Comparison of ENCODE assay signal across 8 cellular contexts in genomic region chrX:134622056-134622812, GRCh38. TPM values are rescaled to one million over a fixed set of nuclear protein-coding genes. Genes with fewer than 3 reads are reported as not detected.
DNase-seq lines count a peak whose midpoint lies in the region; ATAC-seq, FAIRE-seq and TF ChIP-seq lines count a peak whose summit lies in the region.

No MANE protein-coding gene starts in this region.

- no peaks in the 10 kb centered on the region for H3K36me3 Mint-ChIP-seq in mesothelial cell of epicardium

- DNase-seq in heart left ventricle (peak in 1 of 5 donors; percentile 21), Right ventricle myocardium superior (no peak), NOMO-1 treated with dmso at 0.1 percent for 144 hours (lab: John Stamatoyannopoulos, UW; ENCODE audit: unreplicated experiment) (peak; percentile 2), endothelial cell of umbilical vein (ENCODE audit: low read depth, low spot score) (peak; percentile 92), SHP77 (lab: John Stamatoyannopoulos, UW) (no peak), mesothelial cell of epicardium (ENCODE audit: low spot score in 2 of 2, unreplicated experiment in 2 of 2) (no peak)
- DNase-seq in stimulated activated CD8-positive, alpha-beta memory T cell treated with anti-CD3 and anti-CD28 coated beads, Interleukin-4, amount 100 ng/mL, for 48 hours = peak; percentile 27

- CTCF ChIA-PET in endothelial cell of umbilical vein (lab: Charles Lee) = interaction anchor here (0.9 to 3.6 kb wide), 9 partner anchors 18 to 161 kb away, joined by 3 to 19 read pairs (median 4); no protein-coding TSS in a partner anchor

- POLR2A ChIA-PET in endothelial cell of umbilical vein (lab: Charles Lee) = no interaction called here

- no peak overlapping the region for H3K4me3 ChIP-seq in heart left ventricle
- peak overlapping the region in 1 of 3 experiments; percentile 10 for H3K4me3 ChIP-seq in endothelial cell of umbilical vein (replicated peaks in 1 of 3; ENCODE audit: insufficient read depth in 1 of 3, low read depth in 1 of 3, low read length in 3 of 3)

- peak; percentile 94 for FAIRE-seq in endothelial cell of umbilical vein (lab: Jason Lieb, UNC)

- intact Hi-C loops in heart left ventricle (cut with DNase I) = loop anchor here in 1 of 10 donors (10.0 kb wide), 1 partner anchor 47 kb away; no protein-coding TSS in a partner anchor
- intact Hi-C loops in Right ventricle myocardium superior (cut with DNase I) = no loop called here
- intact Hi-C loops in endothelial cell of umbilical vein (cut with micrococcal nuclease) = loop anchor here (1.0 to 2.0 kb wide), 6 partner anchors 18 to 125 kb away; no protein-coding TSS in a partner anchor

- no TSS peak for BruUV-seq in endothelial cell of umbilical vein (replicated peaks; lab: Mats Ljungman, UMichigan)

- peaks cover 0 to 36% (median 20%) of the 10 kb centered on the region in 12 donors for H3K4me1 ChIP-seq in heart left ventricle
- H3K4me1 ChIP-seq in endothelial cell of umbilical vein (ENCODE audit: control insufficient read depth, extremely low read depth, insufficient read depth, low read length) = peaks cover 49% of the 10 kb centered on the region

- H3K9me1 ChIP-seq in endothelial cell of umbilical vein (replicated peaks; ENCODE audit: control insufficient read depth, extremely low read depth, insufficient read depth, low read length) = no peaks in the 10 kb centered on the region

- H4K20me1 ChIP-seq in endothelial cell of umbilical vein (replicated peaks; ENCODE audit: control insufficient read depth, extremely low read depth, insufficient read depth, low read length) = no peaks in the 10 kb centered on the region

- H3K9ac ChIP-seq in endothelial cell of umbilical vein (replicated peaks; ENCODE audit: extremely low read depth, insufficient read depth, low read length) = peak overlapping the region; percentile 61

- ATAC-seq in heart left ventricle (peak in 3 of 4 donors; percentile 61 to 81 (median 62)), Right ventricle myocardium superior (ENCODE audit: poor library complexity) (no peak), HG02763 (IDR thresholded peaks at IDR 0.05; ENCODE audit: unreplicated experiment) (peak; percentile 83)

- H2AFZ ChIP-seq in endothelial cell of umbilical vein (ENCODE audit: low read depth, low read length) = peak overlapping the region; percentile 57

- dilution Hi-C loops in endothelial cell of umbilical vein (cut with MboI; ENCODE audit: extremely low pct_ligation_motif_present, low sequenced_read_pairs) = no loop called here

- peak overlapping the region; percentile 64 for H3K4me2 ChIP-seq in endothelial cell of umbilical vein (ENCODE audit: insufficient read depth, low read length)

- peak overlapping the region in 2 of 12 donors; percentile 19 to 69 for H3K27ac ChIP-seq in heart left ventricle
- peak overlapping the region; percentile 94 for H3K27ac ChIP-seq in endothelial cell of umbilical vein (ENCODE audit: insufficient read depth, low read depth, low read length)

- no peak overlapping the region for H3K27ac Mint-ChIP-seq in mesothelial cell of epicardium

- H3K27me3 ChIP-seq in heart left ventricle (peaks cover 0 to 12% (median 0%) of the 10 kb centered on the region in 9 donors), endothelial cell of umbilical vein (ENCODE audit: control insufficient read depth in 2 of 2, insufficient read depth in 2 of 2, low read length in 2 of 2) (no peaks in the 10 kb centered on the region)

- no peak for TF ChIP-seq CTCF in heart left ventricle (IDR thresholded peaks at IDR 0.05)
- TF ChIP-seq CTCF in endothelial cell of umbilical vein (IDR thresholded peaks at IDR 0.05; ENCODE audit: extremely low read depth in 1 of 2, insufficient read depth in 1 of 2, low read depth in 1 of 2, low read length in 2 of 2) = no peak
- no peak for TF ChIP-seq CTCF in mesothelial cell of epicardium (IDR thresholded peaks at IDR 0.05; ENCODE audit: unreplicated experiment)

- H3K9me3 ChIP-seq in heart left ventricle (no peaks in the 10 kb centered on the region), endothelial cell of umbilical vein (replicated peaks; ENCODE audit: control insufficient read depth, insufficient read depth, low read length) (no peaks in the 10 kb centered on the region)

- no peaks in the 10 kb centered on the region for H3K36me3 ChIP-seq in heart left ventricle
- no peaks in the 10 kb centered on the region for H3K36me3 ChIP-seq in endothelial cell of umbilical vein (ENCODE audit: control insufficient read depth in 2 of 2, extremely low read depth in 1 of 2, insufficient read depth in 2 of 2, low read length in 2 of 2)

- H3K4me1 Mint-ChIP-seq in mesothelial cell of epicardium = peaks cover 23% of the 10 kb centered on the region

- no peaks in the 10 kb centered on the region for H3K27me3 Mint-ChIP-seq in mesothelial cell of epicardium (ENCODE audit: low read depth)

- no peak overlapping the region for H3K4me3 Mint-ChIP-seq in mesothelial cell of epicardium

- TF ChIP-seq POLR2A in heart left ventricle (IDR thresholded peaks at IDR 0.05) = no peak
- TF ChIP-seq POLR2A in endothelial cell of umbilical vein (IDR thresholded peaks at IDR 0.05; ENCODE audit: low read depth, low read length) = no peak

- H3K9me3 Mint-ChIP-seq in mesothelial cell of epicardium = peaks cover 30% of the 10 kb centered on the region

- WGBS in heart left ventricle, 4 donors = 24 to 40% (median 38%) methylated on average over 5 to 6 of the region's 6 CpGs

- no peaks in the 10 kb centered on the region for H3K79me2 ChIP-seq in endothelial cell of umbilical vein (ENCODE audit: control insufficient read depth, insufficient read depth, low read length)

TF ChIP-seq in endothelial cell of umbilical vein, 7 proteins besides CTCF, POLR2A, EP300 and RAD21:
- TF ChIP-seq, protein P1, sequence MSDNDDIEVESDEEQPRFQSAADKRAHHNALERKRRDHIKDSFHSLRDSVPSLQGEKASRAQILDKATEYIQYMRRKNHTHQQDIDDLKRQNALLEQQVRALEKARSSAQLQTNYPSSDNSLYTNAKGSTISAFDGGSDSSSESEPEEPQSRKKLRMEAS (IDR thresholded peaks at IDR 0.05; ENCODE audit: insufficient read depth, insufficient read length) = no peak
- TF ChIP-seq FOS (IDR thresholded peaks at IDR 0.05; ENCODE audit: borderline replicate concordance, insufficient read depth, low read length) = peak; percentile 84
- TF ChIP-seq POLR2AphosphoS5 (IDR thresholded peaks at IDR 0.05; ENCODE audit: insufficient read depth, low read depth, low read length) = peak; percentile 49
- peak; percentile 82 for TF ChIP-seq JUN (IDR thresholded peaks at IDR 0.05; ENCODE audit: borderline replicate concordance, insufficient read depth, insufficient read length, low read depth)
- TF ChIP-seq EZH2 (IDR thresholded peaks at IDR 0.05; ENCODE audit: borderline replicate concordance, low read depth, low read length, severe bottlenecking) = no peak
- no peak for TF ChIP-seq MYC (IDR thresholded peaks at IDR 0.05; ENCODE audit: low read depth, low read length)
- peak; percentile 35 for TF ChIP-seq GATA2 (IDR thresholded peaks at IDR 0.05; ENCODE audit: insufficient read depth, insufficient read length, low read depth, low read length)

RNA-seq across cellular contexts. Expression of gene PLAC1, which starts 36.0 kb away (rescaled TPM):
- total RNA-seq in heart left ventricle (under 1 TPM in 1 of 9 donors, not detected in 8; 0.62 TPM), Right ventricle myocardium superior (not detected), endothelial cell of umbilical vein (0.58 and 0.81 TPM in 2 replicates), mesothelial cell of epicardium (10.1 to 14.5 TPM (median 10.4 TPM) in 3 replicates)
- polyA plus RNA-seq in heart left ventricle (not detected), endothelial cell of umbilical vein (2.4 and 2.8 TPM in 2 replicates)
- 1.6 and 2.1 TPM in 2 replicates for polyA plus RNA-seq in endothelial cell of umbilical vein (2011; cell fraction: cytosol; rRNA removed)
- polyA plus RNA-seq in endothelial cell of umbilical vein (2011; cell fraction: nucleus; rRNA removed) = 0.74 and 0.78 TPM in 2 replicates
- polyA plus RNA-seq in endothelial cell of umbilical vein (2012) = 0.54 and 0.56 TPM in 2 replicates
- 0.40 and 1.8 TPM in 2 replicates for polyA minus RNA-seq in endothelial cell of umbilical vein
- polyA minus RNA-seq in endothelial cell of umbilical vein (2011; cell fraction: cytosol; rRNA and poly(A)+ RNA removed) = not detected
- polyA minus RNA-seq in endothelial cell of umbilical vein (2011; cell fraction: nucleus; rRNA and poly(A)+ RNA removed) = 0.38 TPM in 1 of 2 replicates, not detected in the other

Comparison
In these comparisons a context has a peak if more than half of its experiments do, and no peak if none do; other contexts are left out.
1. DNase-seq: peak in NOMO-1 treated with dmso at 0.1 percent for 144 hours (single experiment), endothelial cell of umbilical vein (single experiment) and stimulated activated CD8-positive, alpha-beta memory T cell treated with anti-CD3 and anti-CD28 coated beads, Interleukin-4, amount 100 ng/mL, for 48 hours (single experiment); none in Right ventricle myocardium superior (single experiment), SHP77 (0 of 2) and mesothelial cell of epicardium (0 of 2).